ENCODE assay signal across 17 cellular contexts in genomic region chr9:87381050-87381711, GRCh38.
A peak's percentile ranks its signal among the peaks of the same experiment; 100 is the strongest.
DNase-seq lines count a peak whose midpoint lies in the region; ATAC-seq, FAIRE-seq and TF ChIP-seq lines count a peak whose summit lies in the region.
"Had no signal": no experiment of that assay in that cellular context is flagged by ENCODE, and none has a peak within 500 bp of the region (broad histone marks: within the 10 kb centered on the region; RNA-seq: fewer than 3 reads in every experiment).

No MANE protein-coding gene starts in this region.

- CTCF ChIA-PET in HepG2 (lab: Yijun Ruan, JAX; ENCODE audit: low intra/inter-chr PET ratio, low total read pairs) = no interaction called here
- CTCF ChIA-PET in CD8-positive, alpha-beta T cell (lab: Charles Lee) = interaction anchor here (0.6 kb wide), 1 partner anchor 1617 kb away, joined by 3 read pairs; no protein-coding TSS in a partner anchor

- POLR2A ChIA-PET in HepG2 (lab: Yijun Ruan, JAX) = no interaction called here
- POLR2A ChIA-PET in CD8-positive, alpha-beta T cell (lab: Charles Lee) = no interaction called here

- H3K4me3 Mint-ChIP-seq in activated CD4-positive, alpha-beta T cell treated with anti-CD3 and anti-CD28 coated beads, Interleukin-2, amount 10 ng/mL, durations not matched to agents 24 days and 14 days = no peak overlapping the region
- H3K4me3 Mint-ChIP-seq in CD8-positive, alpha-beta T cell = no peak overlapping the region
- H3K4me3 Mint-ChIP-seq: activated T-helper 17 cell treated with anti-CD3 and anti-CD28 coated beads, Interleukin-2, amount 50 U/mL, for 72 hours; central memory CD8-positive, alpha-beta T cell had no signal

- H3K9me3 Mint-ChIP-seq in activated CD4-positive, alpha-beta T cell treated with anti-CD3 and anti-CD28 coated beads, Interleukin-2, amount 10 ng/mL, durations not matched to agents 24 days and 14 days = no peaks in the 10 kb centered on the region
- no peaks in the 10 kb centered on the region for H3K9me3 Mint-ChIP-seq in CD8-positive, alpha-beta T cell
- H3K9me3 Mint-ChIP-seq: central memory CD8-positive, alpha-beta T cell had no signal

- TF ChIP-seq EP300 in HepG2 (IDR thresholded peaks at IDR 0.05; ENCODE audit: low read depth in 2 of 2, low read length in 2 of 2) (no peak), HepG2 (CRISPR knock-in tag; IDR thresholded peaks at IDR 0.05; ENCODE audit: borderline replicate concordance) (no peak)

- no peak overlapping the region for H3K9ac ChIP-seq in HepG2 (ENCODE audit: insufficient read depth, low read depth, low read length)

- no peak for TF ChIP-seq POLR2A in HepG2 (IDR thresholded peaks at IDR 0.05; ENCODE audit: insufficient read depth in 1 of 2, low read depth in 2 of 2, low read length in 2 of 2)

- H3K27me3 ChIP-seq in bronchial epithelial cell (ENCODE audit: control insufficient read depth, insufficient read depth, low read length) (no peaks in the 10 kb centered on the region), HepG2 (ENCODE audit: control insufficient read depth in 1 of 2, insufficient read depth in 2 of 2, low read length in 2 of 2) (peaks cover 0 to 2% of the 10 kb centered on the region in 2 experiments; a peak in 2 of 5 replicates)
- H3K27me3 ChIP-seq in CD8-positive, alpha-beta T cell (ENCODE audit: insufficient read depth, low read length) = no peaks in the 10 kb centered on the region

- peak; percentile 8 for DNase-seq in activated CD4-positive, alpha-beta T cell treated with anti-CD3 and anti-CD28 coated beads, Interleukin-2, amount 10 ng/mL, durations not matched to agents 24 days and 14 days
- DNase-seq in activated CD4-positive, alpha-beta T cell treated with anti-CD3 and anti-CD28 coated beads, Interleukin-2, amount 50 U/mL, for 1 hour = no peak
- peak; percentile 15 for DNase-seq in bronchial epithelial cell (ENCODE audit: low read depth)
- peak; percentile 16 for DNase-seq in HepG2 (ENCODE audit: low spot score)
- no peak for DNase-seq in NCI-H187 (lab: John Stamatoyannopoulos, UW)
- DNase-seq in DMS153 (lab: John Stamatoyannopoulos, UW) = no peak
- no peak for DNase-seq in CD8-positive, alpha-beta T cell
- DNase-seq: activated CD4-positive, alpha-beta T cell treated with anti-CD3 and anti-CD28 coated beads, Interleukin-2, amount 50 U/mL, for 4 hours; DMS 273 treated with DMSO at 0.1 percent for 48 hours; T-helper 9 cell had no signal

- H3K4me3 ChIP-seq in bronchial epithelial cell (ENCODE audit: low read depth, low read length) = no peak overlapping the region
- H3K4me3 ChIP-seq in HepG2 (replicated peaks in 1 of 3; ENCODE audit: insufficient read depth in 1 of 3, low read depth in 2 of 3, low read length in 3 of 3) = no peak overlapping the region
- H3K4me3 ChIP-seq in CD8-positive, alpha-beta T cell (ENCODE audit: low read depth, low read length) = no peak overlapping the region
- H3K4me3 ChIP-seq: skin epidermis had no signal

- no peak overlapping the region for H3K4me2 ChIP-seq in HepG2 (ENCODE audit: low read depth, low read length)

- WGBS in HepG2 (ENCODE audit: low lambda C conversion rate) = 53% methylated on average over 4 of the region's 4 CpGs

- H3K9me3 ChIP-seq in HepG2 (ENCODE audit: low read length) = no peaks in the 10 kb centered on the region
- no peaks in the 10 kb centered on the region for H3K9me3 ChIP-seq in CD8-positive, alpha-beta T cell (ENCODE audit: low read length)

- H3K36me3 Mint-ChIP-seq in activated CD4-positive, alpha-beta T cell treated with anti-CD3 and anti-CD28 coated beads, Interleukin-2, amount 10 ng/mL, durations not matched to agents 24 days and 14 days (ENCODE audit: low read depth) = no peaks in the 10 kb centered on the region
- no peaks in the 10 kb centered on the region for H3K36me3 Mint-ChIP-seq in CD8-positive, alpha-beta T cell

- H3K27ac Mint-ChIP-seq in activated CD4-positive, alpha-beta T cell treated with anti-CD3 and anti-CD28 coated beads, Interleukin-2, amount 10 ng/mL, durations not matched to agents 24 days and 14 days = no peak overlapping the region
- no peak overlapping the region for H3K27ac Mint-ChIP-seq in CD8-positive, alpha-beta T cell
- H3K27ac Mint-ChIP-seq: activated T-helper 17 cell treated with anti-CD3 and anti-CD28 coated beads, Interleukin-2, amount 50 U/mL, for 72 hours had no signal

- no peak overlapping the region for H2AFZ ChIP-seq in HepG2 (ENCODE audit: low read length)

- no peaks in the 10 kb centered on the region for H3K36me3 ChIP-seq in bronchial epithelial cell (ENCODE audit: control insufficient read depth, insufficient read depth, low read length)
- H3K36me3 ChIP-seq in HepG2 (replicated peaks in 1 of 2; ENCODE audit: control insufficient read depth in 1 of 2, insufficient read depth in 2 of 2, low read length in 2 of 2) = no peaks in the 10 kb centered on the region
- H3K36me3 ChIP-seq in CD8-positive, alpha-beta T cell (ENCODE audit: insufficient read depth, low read length) = no peaks in the 10 kb centered on the region

- H4K20me1 ChIP-seq in HepG2 (ENCODE audit: insufficient read depth, low read length) = no peaks in the 10 kb centered on the region

- FAIRE-seq in bronchial epithelial cell (lab: Jason Lieb, UNC) (no peak), HepG2 (lab: Jason Lieb, UNC) (no peak)

- no peaks in the 10 kb centered on the region for H3K79me2 ChIP-seq in HepG2 (ENCODE audit: insufficient read depth, low read length)

- no peaks in the 10 kb centered on the region for H3K27me3 Mint-ChIP-seq in activated CD4-positive, alpha-beta T cell treated with anti-CD3 and anti-CD28 coated beads, Interleukin-2, amount 10 ng/mL, durations not matched to agents 24 days and 14 days
- peaks cover 2% of the 10 kb centered on the region for H3K27me3 Mint-ChIP-seq in CD8-positive, alpha-beta T cell (ENCODE audit: low read depth)

- no TSS peak for BruUV-seq in HepG2 (replicated peaks; lab: Mats Ljungman, UMichigan)

- TF ChIP-seq RAD21 in HepG2 (CRISPR knock-in tag; IDR thresholded peaks at IDR 0.05) = no peak

- TF ChIP-seq CTCF in bronchial epithelial cell (IDR thresholded peaks at IDR 0.05; ENCODE audit: insufficient read depth, low read length, severe bottlenecking) (no peak), HepG2 (CRISPR knock-in tag; IDR thresholded peaks at IDR 0.05) (no peak)
- no peak for TF ChIP-seq CTCF in CD8-positive, alpha-beta T cell (IDR thresholded peaks at IDR 0.05)

- intact Hi-C loops in activated CD4-positive, alpha-beta T cell treated with anti-CD3 and anti-CD28 coated beads, Interleukin-2, amount 10 ng/mL, durations not matched to agents 24 days and 14 days (cut with micrococcal nuclease) = no loop called here
- intact Hi-C loops in HepG2 (cut with micrococcal nuclease; ENCODE audit: unreplicated experiment) = no loop called here
- intact Hi-C loops in CD8-positive, alpha-beta T cell (cut with DNase I, micrococcal nuclease) = no loop called here

- no peaks in the 10 kb centered on the region for H3K4me1 Mint-ChIP-seq in activated CD4-positive, alpha-beta T cell treated with anti-CD3 and anti-CD28 coated beads, Interleukin-2, amount 10 ng/mL, durations not matched to agents 24 days and 14 days
- H3K4me1 Mint-ChIP-seq in CD8-positive, alpha-beta T cell (ENCODE audit: low read depth) = no peaks in the 10 kb centered on the region
- H3K4me1 Mint-ChIP-seq: activated T-helper 17 cell treated with anti-CD3 and anti-CD28 coated beads, Interleukin-2, amount 50 U/mL, for 72 hours; central memory CD8-positive, alpha-beta T cell had no signal

- ATAC-seq in HepG2 (no peak), HG03280 (IDR thresholded peaks at IDR 0.05; ENCODE audit: unreplicated experiment) (no peak)
- ATAC-seq in CD8-positive, alpha-beta T cell = no peak
- ATAC-seq: activated T-helper 17 cell treated with anti-CD3 and anti-CD28 coated beads, Interleukin-2, amount 50 U/mL, for 72 hours; Panc1 had no signal

- in situ Hi-C loops in HepG2 (cut with HindIII; ENCODE audit: extremely low pct_ligation_motif_present, low pct_unique_long_range_greater_than_20kb) = no loop called here

- peaks cover 8% of the 10 kb centered on the region for H3K4me1 ChIP-seq in HepG2 (ENCODE audit: insufficient read depth, low read length)
- no peaks in the 10 kb centered on the region for H3K4me1 ChIP-seq in CD8-positive, alpha-beta T cell (ENCODE audit: insufficient read depth, low read length)

- no peak overlapping the region for H3K27ac ChIP-seq in HepG2 (ENCODE audit: extremely low read length, insufficient read depth, low read length)
- H3K27ac ChIP-seq in CD8-positive, alpha-beta T cell (ENCODE audit: low read depth, low read length) = no peak overlapping the region
- H3K27ac ChIP-seq: 22Rv1, HL-60 had no signal

TF ChIP-seq in HepG2, 621 proteins besides CTCF, POLR2A, EP300 and RAD21:
- TF ChIP-seq JDP2 (CRISPR knock-in tag; IDR thresholded peaks at IDR 0.05; ENCODE audit: borderline replicate concordance) = no peak
- TF ChIP-seq ZNF776 (CRISPR knock-in tag; IDR thresholded peaks at IDR 0.05) = no peak
- peak; percentile 73 for TF ChIP-seq CEBPB (IDR thresholded peaks at IDR 0.05; ENCODE audit: borderline replicate concordance, low read depth, low read length)

Comparison
In these comparisons a context has a peak if more than half of its experiments do, and no peak if none do; other contexts are left out.
1. DNase-seq: peak in activated CD4-positive, alpha-beta T cell treated with anti-CD3 and anti-CD28 coated beads, Interleukin-2, amount 10 ng/mL, durations not matched to agents 24 days and 14 days (single experiment), bronchial epithelial cell (single experiment) and HepG2 (single experiment); none in activated CD4-positive, alpha-beta T cell treated with anti-CD3 and anti-CD28 coated beads, Interleukin-2, amount 50 U/mL, for 1 hour (single experiment), NCI-H187 (0 of 2), DMS153 (single experiment) and CD8-positive, alpha-beta T cell (0 of 7).